In genomic region chr11:9187616-9188015, GRCh38 we compare ENCODE assay signal across 23 cellular contexts.
DNase-seq lines count a peak whose midpoint lies in the region; ATAC-seq and TF ChIP-seq lines count a peak whose summit lies in the region.
"Had no signal": no experiment of that assay in that cellular context is flagged by ENCODE, and none has a peak within 500 bp of the region (broad histone marks: within the 10 kb centered on the region; RNA-seq: fewer than 3 reads in every experiment).

No MANE protein-coding gene starts in this region.

- no peak for DNase-seq in activated naive CD8-positive, alpha-beta T cell treated with anti-CD3 and anti-CD28 coated beads, Interleukin-2, amount 10 ng/mL, durations not matched to agents 7 days and 5 days
- DNase-seq in activated naive CD8-positive, alpha-beta T cell treated with anti-CD3 and anti-CD28 coated beads, Interleukin-2, amount 50 U/mL, for 24 hours = no peak
- DNase-seq in GM20000 (ENCODE audit: low spot score) (no peak), natural killer cell (no peak), omental fat pad (ENCODE audit: low spot score) (no peak)
- DNase-seq: BE2C, Calu3, DMS79 treated with DMSO at 0.1 percent for 48 hours, GF-D8, IMR-90, KG1, MG63, NCI-H1105 treated with DMSO at 0.1 percent for 48 hours, NCI-H2029, NCI-H526 treated with DMSO at 0.1 percent for 48 hours, Right ventricle myocardium superior, RPMI8226 had no signal

- peaks cover 1% of the 10 kb centered on the region for H3K4me1 Mint-ChIP-seq in activated naive CD8-positive, alpha-beta T cell treated with anti-CD3 and anti-CD28 coated beads, Interleukin-2, amount 10 ng/mL, durations not matched to agents 7 days and 5 days
- no peaks in the 10 kb centered on the region for H3K4me1 Mint-ChIP-seq in activated naive CD8-positive, alpha-beta T cell treated with anti-CD3 and anti-CD28 coated beads, Interleukin-2, amount 50 U/mL, for 24 hours
- no peaks in the 10 kb centered on the region for H3K4me1 Mint-ChIP-seq in natural killer cell

- peak overlapping the region; percentile 88 for H3K27ac ChIP-seq in layer of hippocampus (ENCODE audit: low read depth, low read length)
- H3K27ac ChIP-seq in neutrophil = peak overlapping the region; percentile 6
- H3K27ac ChIP-seq: 22Rv1 had no signal

- no peak overlapping the region for H3K4me3 Mint-ChIP-seq in activated naive CD8-positive, alpha-beta T cell treated with anti-CD3 and anti-CD28 coated beads, Interleukin-2, amount 10 ng/mL, durations not matched to agents 7 days and 5 days
- H3K4me3 Mint-ChIP-seq in activated naive CD8-positive, alpha-beta T cell treated with anti-CD3 and anti-CD28 coated beads, Interleukin-2, amount 50 U/mL, for 24 hours = no peak overlapping the region
- H3K4me3 Mint-ChIP-seq in natural killer cell = no peak overlapping the region
- H3K4me3 Mint-ChIP-seq: CD14-positive monocyte had no signal

- H3K36me3 Mint-ChIP-seq in activated naive CD8-positive, alpha-beta T cell treated with anti-CD3 and anti-CD28 coated beads, Interleukin-2, amount 10 ng/mL, durations not matched to agents 7 days and 5 days = peaks cover 61% of the 10 kb centered on the region
- H3K36me3 Mint-ChIP-seq in activated naive CD8-positive, alpha-beta T cell treated with anti-CD3 and anti-CD28 coated beads, Interleukin-2, amount 50 U/mL, for 24 hours (ENCODE audit: low read depth) = peaks cover 55% of the 10 kb centered on the region
- no peaks in the 10 kb centered on the region for H3K36me3 Mint-ChIP-seq in natural killer cell

- POLR2A ChIA-PET in activated naive CD8-positive, alpha-beta T cell treated with anti-CD3 and anti-CD28 coated beads, Interleukin-2, amount 10 ng/mL, durations not matched to agents 7 days and 5 days (lab: Charles Lee) = no interaction called here

- H3K36me3 ChIP-seq in neutrophil = peaks cover 85% of the 10 kb centered on the region
- H3K36me3 ChIP-seq: BE2C had no signal

- intact Hi-C loops in natural killer cell (cut with micrococcal nuclease) = no loop called here

- ATAC-seq in activated naive CD8-positive, alpha-beta T cell treated with anti-CD3 and anti-CD28 coated beads, Interleukin-2, amount 10 ng/mL, durations not matched to agents 7 days and 5 days (ENCODE audit: low read depth) = no peak
- ATAC-seq in activated naive CD8-positive, alpha-beta T cell treated with anti-CD3 and anti-CD28 coated beads, Interleukin-2, amount 50 U/mL, for 24 hours = no peak
- ATAC-seq in HG02623 (IDR thresholded peaks at IDR 0.05; ENCODE audit: unreplicated experiment) (no peak), natural killer cell (no peak), omental fat pad (ENCODE audit: low FRiP score) (no peak)
- ATAC-seq: HCT116 had no signal

- H3K9me3 ChIP-seq in neutrophil = no peaks in the 10 kb centered on the region
- H3K9me3 ChIP-seq: BE2C, MG63 had no signal

- H3K4me1 ChIP-seq in neutrophil (ENCODE audit: control insufficient read depth in 1 of 2, insufficient read depth in 1 of 2, low read depth in 1 of 2, low read length in 1 of 2) = no peaks in the 10 kb centered on the region
- H3K4me1 ChIP-seq: BE2C had no signal

- H3K27me3 Mint-ChIP-seq in activated naive CD8-positive, alpha-beta T cell treated with anti-CD3 and anti-CD28 coated beads, Interleukin-2, amount 10 ng/mL, durations not matched to agents 7 days and 5 days = no peaks in the 10 kb centered on the region
- no peaks in the 10 kb centered on the region for H3K27me3 Mint-ChIP-seq in activated naive CD8-positive, alpha-beta T cell treated with anti-CD3 and anti-CD28 coated beads, Interleukin-2, amount 50 U/mL, for 24 hours
- no peaks in the 10 kb centered on the region for H3K27me3 Mint-ChIP-seq in natural killer cell (ENCODE audit: low read depth in 2 of 2)

- H3K27me3 ChIP-seq in layer of hippocampus (ENCODE audit: control insufficient read depth, insufficient read depth, low read length) (no peaks in the 10 kb centered on the region), neutrophil (no peaks in the 10 kb centered on the region)
- H3K27me3 ChIP-seq: BE2C, MG63 had no signal

- peaks cover 13% of the 10 kb centered on the region for H3K9me3 Mint-ChIP-seq in activated naive CD8-positive, alpha-beta T cell treated with anti-CD3 and anti-CD28 coated beads, Interleukin-2, amount 10 ng/mL, durations not matched to agents 7 days and 5 days
- peaks cover 11% of the 10 kb centered on the region for H3K9me3 Mint-ChIP-seq in activated naive CD8-positive, alpha-beta T cell treated with anti-CD3 and anti-CD28 coated beads, Interleukin-2, amount 50 U/mL, for 24 hours
- H3K9me3 Mint-ChIP-seq in natural killer cell = no peaks in the 10 kb centered on the region

- no peak for TF ChIP-seq CTCF in neutrophil (IDR thresholded peaks at IDR 0.05)
- no peak for TF ChIP-seq CTCF in GM20000 (IDR thresholded peaks at IDR 0.05; ENCODE audit: extremely low read depth, missing control alignments)
- TF ChIP-seq CTCF in natural killer cell (IDR thresholded peaks at IDR 0.05) = no peak
- TF ChIP-seq CTCF in omental fat pad (IDR thresholded peaks at IDR 0.05) = no peak

- H3K27ac Mint-ChIP-seq in activated naive CD8-positive, alpha-beta T cell treated with anti-CD3 and anti-CD28 coated beads, Interleukin-2, amount 10 ng/mL, durations not matched to agents 7 days and 5 days = peak overlapping the region; percentile 61
- no peak overlapping the region for H3K27ac Mint-ChIP-seq in activated naive CD8-positive, alpha-beta T cell treated with anti-CD3 and anti-CD28 coated beads, Interleukin-2, amount 50 U/mL, for 24 hours
- no peak overlapping the region for H3K27ac Mint-ChIP-seq in natural killer cell

- H3K4me3 ChIP-seq in neutrophil (ENCODE audit: low read depth in 1 of 2, low read length in 1 of 2) = no peak overlapping the region
- H3K4me3 ChIP-seq: MG63 had no signal
